In genomic region chr2:213001285-213001910, GRCh38 we compare ENCODE assay signal across 13 cellular contexts.
A peak's percentile ranks its signal among the peaks of the same experiment; 100 is the strongest.
DNase-seq lines count a peak whose midpoint lies in the region; ATAC-seq and TF ChIP-seq lines count a peak whose summit lies in the region.
"Had no signal": no experiment of that assay in that cellular context is flagged by ENCODE, and none has a peak within 500 bp of the region (broad histone marks: within the 10 kb centered on the region; RNA-seq: fewer than 3 reads in every experiment).

No MANE protein-coding gene starts in this region.

- peaks cover 29% of the 10 kb centered on the region for H3K4me1 Mint-ChIP-seq in CD4-positive, alpha-beta T cell (ENCODE audit: low read depth)
- H3K4me1 Mint-ChIP-seq in naive thymus-derived CD8-positive, alpha-beta T cell: peaks cover 3 to 39% (median 9%) of the 10 kb centered on the region in 4 donors

- H3K4me1 ChIP-seq in GM23248 (ENCODE audit: insufficient read depth) (peaks cover 19% of the 10 kb centered on the region), mammary epithelial cell (ENCODE audit: insufficient read depth, low read length) (no peaks in the 10 kb centered on the region)

- peaks cover 12% of the 10 kb centered on the region; the same call in 1 of the 2 replicates for H3F3A ChIP-seq in GM23248 (ENCODE audit: insufficient read depth)

- H4K20me1 ChIP-seq in GM23248 (ENCODE audit: insufficient read depth) (no peaks in the 10 kb centered on the region), mammary epithelial cell (ENCODE audit: insufficient read depth, low read length) (no peaks in the 10 kb centered on the region)

- H3K9me3 ChIP-seq in CD4-positive, alpha-beta T cell (ENCODE audit: control insufficient read depth, low read length): no peaks in the 10 kb centered on the region
- H3K9me3 ChIP-seq in GM23248 (ENCODE audit: low read depth) (no peaks in the 10 kb centered on the region), mammary epithelial cell (replicated peaks; ENCODE audit: insufficient read depth, low read length) (no peaks in the 10 kb centered on the region)
- H3K9me3 ChIP-seq: tibial nerve had no signal

- H3K4me3 ChIP-seq in GM23248: no peak overlapping the region
- H3K4me3 ChIP-seq in mammary epithelial cell (replicated peaks in 1 of 3; ENCODE audit: insufficient read depth in 1 of 3, low read depth in 2 of 3, low read length in 3 of 3): peak overlapping the region in 1 of 3 experiments; percentile 1

- intact Hi-C loops in CD4-positive, alpha-beta T cell (cut with DNase I, micrococcal nuclease): no loop called here
- intact Hi-C loops in mammary epithelial cell (cut with micrococcal nuclease): no loop called here

- H3K36me3 Mint-ChIP-seq in CD4-positive, alpha-beta T cell (ENCODE audit: low read depth): no peaks in the 10 kb centered on the region
- peaks cover 0 to 3% (median 0%) of the 10 kb centered on the region in 3 donors for H3K36me3 Mint-ChIP-seq in naive thymus-derived CD8-positive, alpha-beta T cell

- H3K9ac ChIP-seq in GM23248: no peak overlapping the region
- H3K9ac ChIP-seq in mammary epithelial cell (ENCODE audit: insufficient read depth, low read length): no peak overlapping the region

- no peaks in the 10 kb centered on the region; the same call in 1 of the 2 replicates for H3K36me3 ChIP-seq in GM23248 (ENCODE audit: low read depth)
- H3K36me3 ChIP-seq in mammary epithelial cell (ENCODE audit: insufficient read depth, low read length): no peaks in the 10 kb centered on the region
- H3K36me3 ChIP-seq: tibial nerve had no signal

- H3K79me2 ChIP-seq in GM23248 (ENCODE audit: insufficient read depth) (no peaks in the 10 kb centered on the region), mammary epithelial cell (ENCODE audit: insufficient read depth, low read length) (no peaks in the 10 kb centered on the region)

- H3K4me3 Mint-ChIP-seq in CD4-positive, alpha-beta T cell: peak overlapping the region; percentile 81
- H3K4me3 Mint-ChIP-seq in naive thymus-derived CD8-positive, alpha-beta T cell: peak overlapping the region; percentile 64 to 93 (median 80)
- H3K4me3 Mint-ChIP-seq: endodermal cell had no signal

- dilution Hi-C loops in mammary epithelial cell (cut with HindIII; ENCODE audit: low sequenced_read_pairs): no loop called here

- H3K4me2 ChIP-seq in GM23248 (ENCODE audit: unreplicated experiment) (peak overlapping the region; percentile 17), mammary epithelial cell (ENCODE audit: insufficient read depth, low read depth, low read length) (peak overlapping the region; percentile 62)

- peak overlapping the region; percentile 90 for H3K27ac Mint-ChIP-seq in CD4-positive, alpha-beta T cell
- H3K27ac Mint-ChIP-seq in naive thymus-derived CD8-positive, alpha-beta T cell: peak overlapping the region; percentile 69 to 96 (median 92)
- H3K27ac Mint-ChIP-seq: endodermal cell had no signal

- BruUV-seq in mammary epithelial cell (replicated peaks; lab: Mats Ljungman, UMichigan): no TSS peak

- no peaks in the 10 kb centered on the region for H3K27me3 Mint-ChIP-seq in CD4-positive, alpha-beta T cell
- H3K27me3 Mint-ChIP-seq in naive thymus-derived CD8-positive, alpha-beta T cell: no peaks in the 10 kb centered on the region

- CTCF ChIA-PET in CD4-positive, alpha-beta T cell (lab: Charles Lee): interaction anchor here (0.5 kb wide), 1 partner anchor 761 kb away, joined by 3 read pairs; no protein-coding TSS in a partner anchor
- CTCF ChIA-PET in mammary epithelial cell (lab: Charles Lee; ENCODE audit: low non-redundant PET): no interaction called here

- H3K9me3 Mint-ChIP-seq in CD4-positive, alpha-beta T cell: no peaks in the 10 kb centered on the region
- peaks cover 0 to 2% (median 0%) of the 10 kb centered on the region in 9 donors for H3K9me3 Mint-ChIP-seq in naive thymus-derived CD8-positive, alpha-beta T cell
- H3K9me3 Mint-ChIP-seq: endodermal cell had no signal

- WGBS in GM23248 (ENCODE audit: low coverage in 1 of 2, low lambda C conversion rate in 2 of 2, missing lambda C conversion rate in 2 of 2), 2 experiments: 54 to 60% methylated on average over 3 of the region's 3 CpGs
- WGBS in mammary epithelial cell (ENCODE audit: low coverage, missing lambda C conversion rate): 47% methylated on average over 3 of the region's 3 CpGs

- H3K27ac ChIP-seq in CD4-positive, alpha-beta T cell (ENCODE audit: low read depth, low read length): no peak overlapping the region
- H3K27ac ChIP-seq in GM23248: no peak overlapping the region
- H3K27ac ChIP-seq in mammary epithelial cell (ENCODE audit: insufficient read depth, low read depth, low read length): no peak overlapping the region

- no peak for DNase-seq in CD4-positive, alpha-beta T cell
- DNase-seq in GM23248 (peak; percentile 11), mammary epithelial cell (no peak), HuH-7.5 (ENCODE audit: low spot score) (no peak), cortex of kidney (lab: John Stamatoyannopoulos, UW) (no peak)
- DNase-seq in naive thymus-derived CD8-positive, alpha-beta T cell: peak in 3 of 10 donors; percentile 12 to 18 (median 12)
- DNase-seq: anterior cingulate cortex, endodermal cell, H7, NCI-H2029 treated with DMSO at 0.1 percent for 48 hours had no signal

- peak; percentile 41 for ATAC-seq in CD4-positive, alpha-beta T cell (ENCODE audit: poor library complexity)
- ATAC-seq in naive thymus-derived CD8-positive, alpha-beta T cell: peak in 1 of 2 donors; percentile 52
- ATAC-seq in HG02610 (IDR thresholded peaks at IDR 0.05; ENCODE audit: unreplicated experiment): no peak
- ATAC-seq in HG03135 (IDR thresholded peaks at IDR 0.05; ENCODE audit: unreplicated experiment): no peak

- no peak overlapping the region for H2AFZ ChIP-seq in GM23248
- H2AFZ ChIP-seq in mammary epithelial cell (ENCODE audit: low read depth, low read length): no peak overlapping the region

- in situ Hi-C loops in GM23248 (cut with MboI): no loop called here
- in situ Hi-C loops in mammary epithelial cell (cut with MboI; ENCODE audit: low sequenced_read_pairs in 2 of 2): no loop called here

- no peaks in the 10 kb centered on the region for H3K9me2 ChIP-seq in GM23248 (ENCODE audit: insufficient read depth)

- POLR2A ChIA-PET in CD4-positive, alpha-beta T cell (lab: Charles Lee): interaction anchor here (1.1 kb wide), 1 partner anchor 16 kb away, joined by 4 read pairs; no protein-coding TSS in a partner anchor
- POLR2A ChIA-PET in naive thymus-derived CD8-positive, alpha-beta T cell (lab: Charles Lee): no interaction called here

- no peaks in the 10 kb centered on the region for H3K27me3 ChIP-seq in CD4-positive, alpha-beta T cell (ENCODE audit: control insufficient read depth, insufficient read depth, low read length)
- H3K27me3 ChIP-seq in GM23248 (replicated peaks; ENCODE audit: insufficient read depth) (no peaks in the 10 kb centered on the region), mammary epithelial cell (ENCODE audit: insufficient read depth, low read length) (no peaks in the 10 kb centered on the region)
- H3K27me3 ChIP-seq: tibial nerve had no signal

- no peak for TF ChIP-seq CTCF in CD4-positive, alpha-beta T cell (IDR thresholded peaks at IDR 0.05)
- no peak for TF ChIP-seq CTCF in mammary epithelial cell (conservative IDR thresholded peaks at IDR 0.05 in 1 of 2, IDR thresholded peaks at IDR 0.05 in 1 of 2; ENCODE audit: extremely low read depth in 1 of 2, insufficient read depth in 1 of 2, low read depth in 1 of 2, low read length in 2 of 2)
